1 cellular context compared by ENCODE assay signal in the genomic region with DNA sequence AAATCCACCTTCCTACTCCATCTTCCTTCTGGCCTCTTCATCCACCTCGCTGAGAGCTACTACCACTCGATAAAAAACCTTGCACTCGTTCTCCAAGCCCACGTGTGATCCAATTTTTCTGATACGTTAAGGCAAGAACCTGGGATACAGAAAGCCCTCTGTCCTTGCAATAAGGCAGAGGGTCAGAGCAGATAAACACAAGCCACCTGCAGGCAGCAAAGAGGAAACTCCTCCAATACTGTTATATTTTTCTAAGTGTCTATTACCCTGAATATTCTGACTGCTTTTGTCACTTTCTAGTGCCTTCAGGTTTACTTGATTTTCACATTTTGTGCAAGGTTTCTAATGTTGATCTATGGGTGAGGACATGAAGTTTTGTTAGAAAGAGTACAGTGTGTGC.
TF ChIP-seq lines count a peak whose summit lies in the region.

No MANE protein-coding gene starts in this region.

TF ChIP-seq in IMR-90, 13 proteins besides CTCF, POLR2A, EP300 and RAD21:
- no peak for TF ChIP-seq NFE2L2 (IDR thresholded peaks at IDR 0.05; ENCODE audit: low read depth, low read length)
- TF ChIP-seq FOS (IDR thresholded peaks at IDR 0.05; ENCODE audit: low read depth, low read length) = no peak
- TF ChIP-seq MXI1 (IDR thresholded peaks at IDR 0.05; ENCODE audit: borderline replicate concordance, low read depth, low read length) = no peak
- no peak for TF ChIP-seq CEBPB (IDR thresholded peaks at IDR 0.05; ENCODE audit: low read depth, low read length)
- no peak for TF ChIP-seq CHD1 (IDR thresholded peaks at IDR 0.05; ENCODE audit: low read depth, low read length)
- TF ChIP-seq MAZ (IDR thresholded peaks at IDR 0.05; ENCODE audit: borderline replicate concordance, low read depth, low read length) = no peak
- TF ChIP-seq RFX5 (IDR thresholded peaks at IDR 0.05; ENCODE audit: low read depth, low read length) = no peak
- TF ChIP-seq, protein P1, sequence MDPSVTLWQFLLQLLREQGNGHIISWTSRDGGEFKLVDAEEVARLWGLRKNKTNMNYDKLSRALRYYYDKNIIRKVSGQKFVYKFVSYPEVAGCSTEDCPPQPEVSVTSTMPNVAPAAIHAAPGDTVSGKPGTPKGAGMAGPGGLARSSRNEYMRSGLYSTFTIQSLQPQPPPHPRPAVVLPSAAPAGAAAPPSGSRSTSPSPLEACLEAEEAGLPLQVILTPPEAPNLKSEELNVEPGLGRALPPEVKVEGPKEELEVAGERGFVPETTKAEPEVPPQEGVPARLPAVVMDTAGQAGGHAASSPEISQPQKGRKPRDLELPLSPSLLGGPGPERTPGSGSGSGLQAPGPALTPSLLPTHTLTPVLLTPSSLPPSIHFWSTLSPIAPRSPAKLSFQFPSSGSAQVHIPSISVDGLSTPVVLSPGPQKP (IDR thresholded peaks at IDR 0.05; ENCODE audit: borderline replicate concordance, low read depth, low read length) = no peak
- no peak for TF ChIP-seq MAFK (IDR thresholded peaks at IDR 0.05; ENCODE audit: low read depth, low read length)
- no peak for TF ChIP-seq USF2 (IDR thresholded peaks at IDR 0.05; ENCODE audit: low read depth, low read length)
- TF ChIP-seq BHLHE40 (IDR thresholded peaks at IDR 0.05; ENCODE audit: low read depth, low read length) = no peak
- TF ChIP-seq RCOR1 (IDR thresholded peaks at IDR 0.05; ENCODE audit: insufficient replicate concordance, low read length) = no peak
- TF ChIP-seq SMC3 (IDR thresholded peaks at IDR 0.05; ENCODE audit: low read depth, low read length) = no peak
TF ChIP-seq in IMR-90: peak in this region for 0.
